9 cellular contexts compared by ENCODE assay signal in the genomic region with DNA sequence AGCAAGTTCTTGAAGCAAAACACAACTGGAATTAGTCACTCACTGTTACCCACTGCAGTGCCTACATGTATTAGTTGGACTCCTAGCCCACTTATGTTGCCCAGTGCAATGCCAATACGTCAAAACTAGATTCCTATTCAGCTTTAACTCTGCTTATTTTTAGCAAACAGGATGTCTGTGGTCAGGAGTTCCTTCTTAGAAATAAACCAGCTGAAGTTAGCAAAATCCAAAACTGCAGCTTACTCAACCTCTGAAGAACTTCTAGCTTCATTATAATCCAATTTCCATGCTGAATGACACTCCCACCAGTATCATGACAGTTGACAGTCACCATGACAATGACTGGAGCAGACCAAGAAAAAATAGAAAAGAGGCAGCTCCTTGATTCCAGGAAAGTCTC.
A peak's percentile ranks its signal among the peaks of the same experiment; 100 is the strongest.
DNase-seq lines count a peak whose midpoint lies in the region; ATAC-seq and FAIRE-seq lines count a peak whose summit lies in the region.
"Had no signal": no experiment of that assay in that cellular context is flagged by ENCODE, and none has a peak within 500 bp of the region (broad histone marks: within the 10 kb centered on the region; RNA-seq: fewer than 3 reads in every experiment).

No MANE protein-coding gene starts in this region.

- ATAC-seq in GM19328 (IDR thresholded peaks at IDR 0.05; ENCODE audit: unreplicated experiment) (peak; percentile 89), HG02840 (IDR thresholded peaks at IDR 0.05; ENCODE audit: low FRiP score, unreplicated experiment) (peak; percentile 82), left colon (no peak)
- ATAC-seq: foreskin keratinocyte had no signal

- peak; percentile 99 for DNase-seq in MV-4-11 (lab: John Stamatoyannopoulos, UW)
- peak; percentile 56 for DNase-seq in putamen (ENCODE audit: low spot score)
- no peak for DNase-seq in left colon
- DNase-seq in RCC 7860 (ENCODE audit: low spot score): no peak
- no peak for DNase-seq in SIG-M5 treated with dmso at 0.1 percent for 504 hours (lab: John Stamatoyannopoulos, UW; ENCODE audit: unreplicated experiment)
- DNase-seq: foreskin keratinocyte, H7 had no signal

- intact Hi-C loops in left colon (cut with DNase I, micrococcal nuclease): no loop called here

- no peak for FAIRE-seq in RCC 7860 (lab: Jason Lieb, UNC)

Comparison
In these comparisons a context has a peak if more than half of its experiments do, and no peak if none do; other contexts are left out.
1. DNase-seq: peak in MV-4-11 (single experiment) and putamen (single experiment); none in left colon (0 of 2), RCC 7860 (single experiment) and SIG-M5 treated with dmso at 0.1 percent for 504 hours (single experiment).